ENCODE assay signal across 8 cellular contexts in the genomic region with DNA sequence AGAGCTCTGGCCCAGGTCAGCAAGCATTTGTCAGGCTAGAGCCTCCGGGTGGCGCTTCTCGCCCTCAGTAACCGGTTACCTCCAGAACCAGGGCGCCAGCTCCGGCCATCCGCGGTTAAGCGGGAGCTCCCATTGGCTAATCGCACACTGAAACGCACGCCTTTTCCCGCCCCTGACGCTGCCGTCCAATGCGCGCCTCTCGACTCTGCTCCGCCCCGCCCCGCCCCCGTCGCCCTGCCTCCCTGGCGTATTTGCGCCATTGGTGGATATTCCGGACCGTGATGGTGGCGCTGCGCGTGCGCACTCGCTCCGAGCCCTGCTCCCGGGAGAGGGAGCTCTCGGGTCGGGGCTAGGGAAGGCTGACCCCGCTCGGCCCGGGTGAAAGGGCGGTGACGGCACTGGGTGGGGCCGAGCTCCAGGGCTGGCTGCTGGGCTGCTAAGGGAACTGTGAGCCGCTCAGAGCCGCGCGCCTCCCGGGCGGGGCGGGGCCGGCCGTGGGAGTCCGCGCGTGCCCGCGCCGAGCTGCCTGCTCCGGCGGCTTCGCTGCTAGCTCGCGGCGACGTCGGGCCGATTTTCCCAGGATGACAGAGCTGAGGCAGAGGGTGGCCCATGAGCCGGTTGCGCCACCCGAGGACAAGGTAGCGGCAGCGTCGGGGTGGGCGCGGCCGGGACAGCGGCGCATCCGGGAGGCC. TPM values are rescaled to one million over a fixed set of nuclear protein-coding genes. Genes with fewer than 3 reads are reported as not detected.
DNase-seq lines count a peak whose midpoint lies in the region; ATAC-seq and TF ChIP-seq lines count a peak whose summit lies in the region.

TSS of gene CDS2 (plus strand) at position 497 of the 692 bp plus-strand sequence. CDS start at position 582, 85 bp downstream.

- intact Hi-C loops in colonic mucosa (cut with DNase I), result loop anchor here (5.0 to 10.0 kb wide), 2 partner anchors 66 to 318 kb away; no protein-coding TSS in a partner anchor

- no peaks in the 10 kb centered on the region for H3K36me3 ChIP-seq in colonic mucosa

- peaks cover 12% of the 10 kb centered on the region for H3K4me1 ChIP-seq in colonic mucosa

- no peaks in the 10 kb centered on the region for H3K9me3 ChIP-seq in colonic mucosa

- ATAC-seq in GM19324 (IDR thresholded peaks at IDR 0.05; ENCODE audit: low FRiP score, unreplicated experiment) (peak; percentile 93), HG03469 (IDR thresholded peaks at IDR 0.05; ENCODE audit: unreplicated experiment) (peak; percentile 78)

- peak within 1 kb of the TSS; percentile 80 for H3K4me3 ChIP-seq in colonic mucosa

- peak within 1 kb of the TSS; percentile 86 for H3K27ac ChIP-seq in colonic mucosa

- TF ChIP-seq CTCF in colonic mucosa (IDR thresholded peaks at IDR 0.05), result peak; percentile 35

- DNase-seq in C1 segment of cervical spinal cord (lab: John Stamatoyannopoulos, UW), result peak; percentile 92 to 100 (median 99)
- DNase-seq in NCI-H526 (lab: John Stamatoyannopoulos, UW), result peak; percentile 99 to 100
- peak; percentile 100 for DNase-seq in activated CD4-positive, alpha-beta T cell treated with anti-CD3 and anti-CD28 coated beads for 48 hours
- peak; percentile 100 for DNase-seq in colonic mucosa
- DNase-seq in kidney tubule cell (ENCODE audit: low spot score), result peak; percentile 99
- DNase-seq in stimulated activated CD4-positive, alpha-beta T cell treated with anti-CD3 and anti-CD28 coated beads, Interleukin-1b, Interleukin-23, amount 100 ng/mL, for 24 hours (ENCODE audit: low read depth in 4 of 4, low spot score in 1 of 4), result peak; percentile 100

- H3K27me3 ChIP-seq in colonic mucosa, result no peaks in the 10 kb centered on the region

- H3K9ac ChIP-seq in colonic mucosa (ENCODE audit: low read depth in 2 of 2, low read length in 2 of 2), result peak within 1 kb of the TSS; percentile 87 to 94

RNA-seq across cellular contexts. Expression of gene CDS2, which starts in this region (rescaled TPM):
- total RNA-seq in colonic mucosa, result 10 to 100 TPM; 31.7 to 44.3 TPM

Comparison
In these comparisons a context has a peak if more than half of its experiments do, and no peak if none do; other contexts are left out.
1. Peak in every context shown above with its lines: DNase-seq, ATAC-seq, H3K4me3 ChIP-seq and H3K27ac ChIP-seq.